In genomic region chr4:164550989-164551712, GRCh38 we compare ENCODE assay signal across 20 cellular contexts.
A peak's percentile ranks its signal among the peaks of the same experiment; 100 is the strongest.
DNase-seq lines count a peak whose midpoint lies in the region; ATAC-seq, FAIRE-seq and TF ChIP-seq lines count a peak whose summit lies in the region.
"Had no signal": no experiment of that assay in that cellular context is flagged by ENCODE, and none has a peak within 500 bp of the region (broad histone marks: within the 10 kb centered on the region; RNA-seq: fewer than 3 reads in every experiment).

No MANE protein-coding gene starts in this region.

- no peaks in the 10 kb centered on the region for H4K20me1 ChIP-seq in H1 (replicated peaks in 1 of 2; ENCODE audit: control insufficient read depth in 1 of 2, insufficient read depth in 2 of 2, low read length in 2 of 2)

- 85% methylated on average over 5 of the region's 5 CpGs; no CpG with 5 or more reads in 1 of the 2 experiments for WGBS in H1 (ENCODE audit: extremely low coverage in 1 of 2, insufficient coverage in 1 of 2, insufficient read length in 1 of 2, insufficient replicate concordance in 2 of 2, low coverage in 1 of 2, low lambda C conversion rate in 2 of 2, missing lambda C conversion rate in 1 of 2), 2 experiments
- WGBS in stomach, 5 donors, result 68 to 82% (median 77%) methylated on average over 5 of the region's 5 CpGs

- H2BK20ac ChIP-seq in H1 (ENCODE audit: low read length), result no peak overlapping the region

- no peak overlapping the region for H3K14ac ChIP-seq in H1 (ENCODE audit: insufficient read length)

- peak; percentile 8 for DNase-seq in H7
- peak; percentile 1 for DNase-seq in NCI-H69 (lab: John Stamatoyannopoulos, UW)
- DNase-seq in H1 (ENCODE audit: low read depth in 1 of 2, low spot score in 2 of 2), result no peak
- DNase-seq in pons (ENCODE audit: low spot score), result peak; percentile 20
- no peak for DNase-seq in NCI-H2029 (lab: John Stamatoyannopoulos, UW)
- no peak for DNase-seq in stomach
- DNase-seq: ACHN; BE2C; C1 segment of cervical spinal cord; Caco-2; CD4-positive, CD25-positive, alpha-beta regulatory T cell; DMS79 treated with DMSO at 0.1 percent for 48 hours; GM23248; H9; KBM-7 had no signal

- no peak overlapping the region for H3K4me2 ChIP-seq in H1 (ENCODE audit: insufficient read depth in 1 of 2, low read depth in 2 of 2, low read length in 2 of 2)

- H2BK5ac ChIP-seq in H1 (ENCODE audit: low read depth, low read length), result no peak overlapping the region

- no peaks in the 10 kb centered on the region for H3K27me3 ChIP-seq in H7 (ENCODE audit: control insufficient read depth, insufficient read depth, low read length)
- no peaks in the 10 kb centered on the region for H3K27me3 ChIP-seq in H1 (replicated peaks in 1 of 4; ENCODE audit: control insufficient read depth in 3 of 4, extremely low read depth in 1 of 4, insufficient read depth in 3 of 4, low read length in 3 of 4)
- H3K27me3 ChIP-seq in stomach, result no peaks in the 10 kb centered on the region
- H3K27me3 ChIP-seq: BE2C had no signal

- H2BK120ac ChIP-seq in H1 (replicated peaks; ENCODE audit: low read depth, low read length), result no peak overlapping the region

- H3K79me2 ChIP-seq in H1 (ENCODE audit: control insufficient read depth in 1 of 2, insufficient read depth in 2 of 2, low read length in 2 of 2), result no peaks in the 10 kb centered on the region

- H3K18ac ChIP-seq in H1 (ENCODE audit: extremely low read depth, low read length), result no peak overlapping the region

- peak overlapping the region; percentile 95 for H2AFZ ChIP-seq in H1 (ENCODE audit: low read length)
- H2AFZ ChIP-seq: GM23248 had no signal

- no peak overlapping the region for H3K4ac ChIP-seq in H1 (replicated peaks; ENCODE audit: insufficient read length, low read depth, low read length)

- H3K36me3 ChIP-seq in H7 (replicated peaks; ENCODE audit: control insufficient read depth, insufficient read depth, low read length) (no peaks in the 10 kb centered on the region), H1 (ENCODE audit: control insufficient read depth in 2 of 4, insufficient read depth in 4 of 4, low read length in 3 of 4) (no peaks in the 10 kb centered on the region), stomach (no peaks in the 10 kb centered on the region)
- H3K36me3 ChIP-seq: BE2C had no signal

- H4K8ac ChIP-seq in H1 (ENCODE audit: extremely low read depth, insufficient read depth, low read length), result no peak overlapping the region

- intact Hi-C loops in stomach (cut with DNase I; ENCODE audit: low total_unique reads), result no loop called here

- H3K4me3 ChIP-seq in H7 (ENCODE audit: insufficient read depth, low read depth, low read length), result no peak overlapping the region
- no peak overlapping the region for H3K4me3 ChIP-seq in H1 (ENCODE audit: extremely low read depth in 1 of 4, insufficient read depth in 2 of 4, low read depth in 3 of 4, low read length in 4 of 4)
- H3K4me3 ChIP-seq in stomach, result no peak overlapping the region
- H3K4me3 ChIP-seq: GM12878, GM23248 had no signal

- H3K9me3 ChIP-seq in H1 (ENCODE audit: insufficient read depth in 2 of 2, low read depth in 1 of 2, low read length in 1 of 2), result no peaks in the 10 kb centered on the region
- peaks cover 0 to 15% (median 12%) of the 10 kb centered on the region in 4 donors for H3K9me3 ChIP-seq in stomach
- H3K9me3 ChIP-seq: BE2C, Caco-2 had no signal

- FAIRE-seq in H1 (lab: Jason Lieb, UNC), result no peak
- FAIRE-seq: D721Med, GM12878, HepG2 had no signal

- CTCF ChIA-PET in H1 (lab: Charles Lee; ENCODE audit: partially characterized antibody), result no interaction called here

- no peak for TF ChIP-seq RAD21 in H1 (IDR thresholded peaks at IDR 0.05 in 1 of 2, conservative IDR thresholded peaks at IDR 0.05 in 1 of 2; ENCODE audit: low read depth in 2 of 2, low read length in 2 of 2)

- ATAC-seq in GM21737 (IDR thresholded peaks at IDR 0.05; ENCODE audit: unreplicated experiment) (no peak), GM21619 (IDR thresholded peaks at IDR 0.05; ENCODE audit: unreplicated experiment) (no peak)
- ATAC-seq: GM12878, HepG2 had no signal

- POLR2A ChIA-PET in H1 (lab: Charles Lee; ENCODE audit: partially characterized antibody), result no interaction called here

- H2BK15ac ChIP-seq in H1 (ENCODE audit: low read length), result no peak overlapping the region

- peak overlapping the region; percentile 59 for H4K91ac ChIP-seq in H1 (replicated peaks; ENCODE audit: insufficient read length, low read length)

- no peaks in the 10 kb centered on the region for H3K79me1 ChIP-seq in H1 (ENCODE audit: low read depth, low read length)

- H3K9ac ChIP-seq in H1 (replicated peaks in 1 of 4; ENCODE audit: extremely low read depth in 1 of 4, low read depth in 3 of 4, low read length in 3 of 4), result no peak overlapping the region
- H3K9ac ChIP-seq: GM23248 had no signal

- no peak overlapping the region for H3K27ac ChIP-seq in H1 (ENCODE audit: low read depth, low read length)
- H3K27ac ChIP-seq in stomach, result no peak overlapping the region
- H3K27ac ChIP-seq: GM23248 had no signal

- TF ChIP-seq CTCF in H1 (IDR thresholded peaks at IDR 0.05; ENCODE audit: control extremely low read depth in 1 of 3, insufficient read depth in 1 of 3, low read depth in 1 of 3, low read length in 3 of 3) (no peak), stomach (IDR thresholded peaks at IDR 0.05) (no peak)

- TF ChIP-seq EP300 in H1 (IDR thresholded peaks at IDR 0.05; ENCODE audit: borderline replicate concordance in 1 of 2, low read depth in 2 of 2, low read length in 2 of 2) (no peak), stomach (IDR thresholded peaks at IDR 0.05) (no peak)

- H2BK12ac ChIP-seq in H1 (ENCODE audit: low read depth, low read length), result no peak overlapping the region

- H3K4me1 ChIP-seq in H1 (replicated peaks in 1 of 4; ENCODE audit: control insufficient read depth in 3 of 4, insufficient read depth in 4 of 4, low read length in 3 of 4) (peaks cover 0 to 2% (median 0%) of the 10 kb centered on the region in 4 experiments; a peak in 1 of 7 replicates), stomach (no peaks in the 10 kb centered on the region)
- H3K4me1 ChIP-seq: BE2C, Caco-2 had no signal

- H3K23ac ChIP-seq in H1 (ENCODE audit: insufficient read length), result no peak overlapping the region

- H3K56ac ChIP-seq in H1 (replicated peaks; ENCODE audit: insufficient read length, low read depth, low read length), result no peak overlapping the region

- H4K5ac ChIP-seq in H1 (ENCODE audit: insufficient read length, low read depth, low read length), result no peak overlapping the region

- TF ChIP-seq POLR2A in H1 (IDR thresholded peaks at IDR 0.05; ENCODE audit: control extremely low read depth in 1 of 2, low read depth in 2 of 2, low read length in 2 of 2) (no peak), stomach (IDR thresholded peaks at IDR 0.05) (no peak)

- no peak overlapping the region for H2AK5ac ChIP-seq in H1 (ENCODE audit: low read depth, low read length)

- H3K23me2 ChIP-seq in H1 (ENCODE audit: low read depth, low read length), result no peaks in the 10 kb centered on the region

TF ChIP-seq in H1, 55 proteins besides CTCF, POLR2A, EP300 and RAD21:
- TF ChIP-seq CHD2 (IDR thresholded peaks at IDR 0.05; ENCODE audit: low read length) (no peak), SUZ12 (IDR thresholded peaks at IDR 0.05; ENCODE audit: low read length) (no peak), ASH2L (IDR thresholded peaks at IDR 0.05; ENCODE audit: low read length) (no peak), RXRA (IDR thresholded peaks at IDR 0.05; ENCODE audit: insufficient read depth, low read depth, low read length) (no peak), EZH2 (IDR thresholded peaks at IDR 0.05; ENCODE audit: low read depth, low read length, severe bottlenecking) (no peak), JUN (IDR thresholded peaks at IDR 0.05; ENCODE audit: low read depth, low read length) (no peak), BRCA1 (IDR thresholded peaks at IDR 0.05; ENCODE audit: low read depth, low read length) (no peak)

Comparison
In these comparisons a context has a peak if more than half of its experiments do, and no peak if none do; other contexts are left out.
1. DNase-seq: peak in H7 (single experiment), NCI-H69 (single experiment) and pons (single experiment); none in H1 (0 of 2), NCI-H2029 (single experiment) and stomach (single experiment).